ENCODE assay signal across 8 cellular contexts in the genomic region with DNA sequence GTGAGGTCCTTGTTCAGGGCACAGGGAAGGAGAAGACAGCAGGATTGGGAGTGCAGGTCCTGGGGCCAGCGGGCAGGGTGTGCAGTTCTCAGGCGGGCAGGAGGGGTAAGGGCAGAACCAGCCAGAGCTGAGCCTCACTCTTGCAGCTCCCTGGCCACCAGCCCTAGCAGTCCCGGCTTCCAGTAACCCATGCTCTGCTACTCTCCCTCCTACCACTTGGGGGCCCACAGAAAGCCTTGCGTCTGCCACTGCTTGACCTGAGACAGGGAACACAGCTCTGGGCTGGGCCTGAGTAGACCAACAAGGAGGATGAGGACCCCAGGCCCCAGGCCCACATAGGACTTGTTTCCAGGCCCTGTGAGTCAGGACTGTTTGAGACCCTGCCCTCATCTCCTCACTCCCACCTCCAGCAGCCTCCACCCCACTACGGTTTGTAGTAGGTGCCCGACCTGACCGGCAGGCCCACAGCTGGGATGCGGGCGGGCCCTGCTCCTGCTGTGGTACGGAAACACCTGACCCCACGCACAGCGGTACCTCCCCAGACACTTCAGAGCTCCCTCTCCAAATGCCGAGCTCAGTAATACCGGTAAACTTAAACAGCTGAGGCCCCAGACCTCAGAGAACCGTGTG. TPM values are rescaled to one million over a fixed set of nuclear protein-coding genes. Genes with fewer than 3 reads are reported as not detected.
A peak's percentile ranks its signal among the peaks of the same experiment; 100 is the strongest.
DNase-seq lines count a peak whose midpoint lies in the region; ATAC-seq, FAIRE-seq and TF ChIP-seq lines count a peak whose summit lies in the region.

No MANE protein-coding gene starts in this region.

- H3K36me3 Mint-ChIP-seq in naive thymus-derived CD4-positive, alpha-beta T cell: peaks cover 0 to 14% (median 0%) of the 10 kb centered on the region in 5 donors

- H2BK120ac ChIP-seq in H1 (replicated peaks; ENCODE audit: low read depth, low read length): no peak overlapping the region

- intact Hi-C loops in naive thymus-derived CD4-positive, alpha-beta T cell (cut with micrococcal nuclease): no loop called here

- no peaks in the 10 kb centered on the region for H3K27me3 Mint-ChIP-seq in naive thymus-derived CD4-positive, alpha-beta T cell

- H3K9me3 Mint-ChIP-seq in naive thymus-derived CD4-positive, alpha-beta T cell: peaks cover 0 to 2% (median 0%) of the 10 kb centered on the region in 11 donors

- no peak overlapping the region for H3K4ac ChIP-seq in H1 (replicated peaks; ENCODE audit: insufficient read length, low read depth, low read length)

- H2BK20ac ChIP-seq in H1 (ENCODE audit: low read length): no peak overlapping the region

- TF ChIP-seq CTCF in AG10803 (conservative IDR thresholded peaks at IDR 0.05; ENCODE audit: low read length) (peak; percentile 46), H1 (IDR thresholded peaks at IDR 0.05; ENCODE audit: control extremely low read depth in 1 of 3, insufficient read depth in 1 of 3, low read depth in 1 of 3, low read length in 3 of 3) (peak in 2 of 3 experiments; percentile 84 to 89; a peak in 3 of 4 replicates)

- no peak overlapping the region for H3K9ac ChIP-seq in H1 (replicated peaks in 1 of 4; ENCODE audit: extremely low read depth in 1 of 4, low read depth in 3 of 4, low read length in 3 of 4)

- no peaks in the 10 kb centered on the region for H3K23me2 ChIP-seq in H1 (ENCODE audit: low read depth, low read length)

- H3K4me1 ChIP-seq in H1 (replicated peaks in 1 of 4; ENCODE audit: control insufficient read depth in 3 of 4, insufficient read depth in 4 of 4, low read length in 3 of 4): no peaks in the 10 kb centered on the region; a peak in 2 of 7 replicates
- H3K4me1 ChIP-seq in naive thymus-derived CD4-positive, alpha-beta T cell (ENCODE audit: control insufficient read depth in 2 of 2, insufficient read depth in 2 of 2, low read length in 2 of 2): no peaks in the 10 kb centered on the region

- H3K23ac ChIP-seq in H1 (ENCODE audit: insufficient read length): no peak overlapping the region

- no peak overlapping the region for H3K56ac ChIP-seq in H1 (replicated peaks; ENCODE audit: insufficient read length, low read depth, low read length)

- TF ChIP-seq POLR2A in H1 (IDR thresholded peaks at IDR 0.05; ENCODE audit: control extremely low read depth in 1 of 2, low read depth in 2 of 2, low read length in 2 of 2): no peak

- no peak overlapping the region for H2AK5ac ChIP-seq in H1 (ENCODE audit: low read depth, low read length)

- H4K8ac ChIP-seq in H1 (ENCODE audit: extremely low read depth, insufficient read depth, low read length): peak overlapping the region; percentile 54; the same call in 1 of the 2 replicates

- H2BK12ac ChIP-seq in H1 (ENCODE audit: low read depth, low read length): no peak overlapping the region

- H3K4me3 Mint-ChIP-seq in naive thymus-derived CD4-positive, alpha-beta T cell: no peak overlapping the region

- no peak overlapping the region for H3K4me2 ChIP-seq in H1 (ENCODE audit: insufficient read depth in 1 of 2, low read depth in 2 of 2, low read length in 2 of 2)

- FAIRE-seq in GM18507 (lab: Jason Lieb, UNC) (peak; percentile 81), H1 (lab: Jason Lieb, UNC) (peak; percentile 39)

- no peak overlapping the region for H2AFZ ChIP-seq in H1 (ENCODE audit: low read length)

- no peak overlapping the region for H4K5ac ChIP-seq in H1 (ENCODE audit: insufficient read length, low read depth, low read length)

- H4K91ac ChIP-seq in H1 (replicated peaks; ENCODE audit: insufficient read length, low read length): no peak overlapping the region

- H3K79me2 ChIP-seq in H1 (ENCODE audit: control insufficient read depth in 1 of 2, insufficient read depth in 2 of 2, low read length in 2 of 2): peaks cover 0 to 4% of the 10 kb centered on the region in 2 experiments; a peak in 1 of 4 replicates

- POLR2A ChIA-PET in H1 (lab: Charles Lee; ENCODE audit: partially characterized antibody): interaction anchor here (0.8 to 1.7 kb wide), 4 partner anchors 18 to 108 kb away, joined by 3 to 5 read pairs (median 3); a partner anchor contains a TSS
- POLR2A ChIA-PET in naive thymus-derived CD4-positive, alpha-beta T cell (lab: Charles Lee): interaction anchor here (1.0 kb wide), 1 partner anchor 10 kb away, joined by 4 read pairs; no protein-coding TSS in a partner anchor

- no peak for TF ChIP-seq EP300 in H1 (IDR thresholded peaks at IDR 0.05; ENCODE audit: borderline replicate concordance in 1 of 2, low read depth in 2 of 2, low read length in 2 of 2)

- H2BK5ac ChIP-seq in H1 (ENCODE audit: low read depth, low read length): no peak overlapping the region

- no peak overlapping the region for H2BK15ac ChIP-seq in H1 (ENCODE audit: low read length)

- H3K4me3 ChIP-seq in AG10803 (ENCODE audit: low read length): no peak overlapping the region
- no peak overlapping the region for H3K4me3 ChIP-seq in H1 (ENCODE audit: extremely low read depth in 1 of 4, insufficient read depth in 2 of 4, low read depth in 3 of 4, low read length in 4 of 4)
- no peak overlapping the region for H3K4me3 ChIP-seq in naive thymus-derived CD4-positive, alpha-beta T cell (ENCODE audit: low read length)

- 82% methylated on average over 15 of the region's 15 CpGs; no CpG with 5 or more reads in 1 of the 2 experiments for WGBS in H1 (ENCODE audit: extremely low coverage in 1 of 2, insufficient coverage in 1 of 2, insufficient read length in 1 of 2, insufficient replicate concordance in 2 of 2, low coverage in 1 of 2, low lambda C conversion rate in 2 of 2, missing lambda C conversion rate in 1 of 2), 2 experiments

- ATAC-seq in naive thymus-derived CD4-positive, alpha-beta T cell: peak; percentile 27
- no peak for ATAC-seq in HG03095 (IDR thresholded peaks at IDR 0.05; ENCODE audit: unreplicated experiment)

- no peaks in the 10 kb centered on the region for H3K9me3 ChIP-seq in H1 (ENCODE audit: insufficient read depth in 2 of 2, low read depth in 1 of 2, low read length in 1 of 2)
- H3K9me3 ChIP-seq in naive thymus-derived CD4-positive, alpha-beta T cell (ENCODE audit: control insufficient read depth in 2 of 3, low read length in 3 of 3): no peaks in the 10 kb centered on the region

- DNase-seq in AG10803 (ENCODE audit: low read depth) (peak; percentile 12), GM18507 (ENCODE audit: extremely low spot score, insufficient read length, low read depth) (peak; percentile 23), NOMO-1 treated with DMSO at 0.1 percent for 48 hours (lab: John Stamatoyannopoulos, UW; ENCODE audit: unreplicated experiment) (peak; percentile 3), H1 (ENCODE audit: low read depth in 1 of 2, low spot score in 2 of 2) (peak; percentile 27 to 79), NCI-H345 (lab: John Stamatoyannopoulos, UW) (no peak)
- no peak for DNase-seq in naive thymus-derived CD4-positive, alpha-beta T cell
- DNase-seq in activated naive CD4-positive, alpha-beta T cell treated with anti-CD3 and anti-CD28 coated beads, Interleukin-2, amount 50 U/mL, for 16 hours: no peak

- H3K14ac ChIP-seq in H1 (ENCODE audit: insufficient read length): no peak overlapping the region

- peaks cover 4 to 17% (median 7%) of the 10 kb centered on the region in 7 donors for H3K4me1 Mint-ChIP-seq in naive thymus-derived CD4-positive, alpha-beta T cell

- H3K27me3 ChIP-seq in H1 (replicated peaks in 1 of 4; ENCODE audit: control insufficient read depth in 3 of 4, extremely low read depth in 1 of 4, insufficient read depth in 3 of 4, low read length in 3 of 4): no peaks in the 10 kb centered on the region
- no peaks in the 10 kb centered on the region for H3K27me3 ChIP-seq in naive thymus-derived CD4-positive, alpha-beta T cell (ENCODE audit: control insufficient read depth in 2 of 2, insufficient read depth in 2 of 2, low read length in 2 of 2)

- TF ChIP-seq RAD21 in H1 (IDR thresholded peaks at IDR 0.05 in 1 of 2, conservative IDR thresholded peaks at IDR 0.05 in 1 of 2; ENCODE audit: low read depth in 2 of 2, low read length in 2 of 2): peak; percentile 78 to 84

- H3K36me3 ChIP-seq in H1 (ENCODE audit: control insufficient read depth in 2 of 4, insufficient read depth in 4 of 4, low read length in 3 of 4): peaks cover 14 to 45% (median 36%) of the 10 kb centered on the region in 4 experiments
- no peaks in the 10 kb centered on the region for H3K36me3 ChIP-seq in naive thymus-derived CD4-positive, alpha-beta T cell (ENCODE audit: control insufficient read depth in 2 of 3, insufficient read depth in 3 of 3, low read length in 3 of 3)

- no peak overlapping the region for H3K27ac ChIP-seq in H1 (ENCODE audit: low read depth, low read length)
- no peak overlapping the region for H3K27ac ChIP-seq in naive thymus-derived CD4-positive, alpha-beta T cell (ENCODE audit: low read depth, low read length)

- peaks cover 10 to 21% of the 10 kb centered on the region in 2 experiments for H4K20me1 ChIP-seq in H1 (replicated peaks in 1 of 2; ENCODE audit: control insufficient read depth in 1 of 2, insufficient read depth in 2 of 2, low read length in 2 of 2)

- H3K18ac ChIP-seq in H1 (ENCODE audit: extremely low read depth, low read length): no peak overlapping the region

- no peaks in the 10 kb centered on the region; the same call in 1 of the 2 replicates for H3K79me1 ChIP-seq in H1 (ENCODE audit: low read depth, low read length)

- CTCF ChIA-PET in H1 (lab: Charles Lee; ENCODE audit: partially characterized antibody): interaction anchor here (0.6 to 72.8 kb wide), 26 partner anchors 8 to 504 kb away, joined by 3 to 1738 read pairs (median 7); a partner anchor contains a TSS
- CTCF ChIA-PET in naive thymus-derived CD4-positive, alpha-beta T cell (lab: Charles Lee): no interaction called here

- no peak overlapping the region for H3K27ac Mint-ChIP-seq in naive thymus-derived CD4-positive, alpha-beta T cell

TF ChIP-seq in H1, 55 proteins besides CTCF, POLR2A, EP300 and RAD21 (continues in another document):
- TF ChIP-seq, protein P1, sequence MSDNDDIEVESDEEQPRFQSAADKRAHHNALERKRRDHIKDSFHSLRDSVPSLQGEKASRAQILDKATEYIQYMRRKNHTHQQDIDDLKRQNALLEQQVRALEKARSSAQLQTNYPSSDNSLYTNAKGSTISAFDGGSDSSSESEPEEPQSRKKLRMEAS (IDR thresholded peaks at IDR 0.05): 0 out of 2 replicates have a peak, but pooled peaks have one; percentile 33
- no peak for TF ChIP-seq HDAC2 (IDR thresholded peaks at IDR 0.05; ENCODE audit: borderline replicate concordance in 1 of 2, low read depth in 2 of 2, low read length in 2 of 2)

RNA-seq across cellular contexts. Expression of a gene that starts 39.2 kb away (rescaled TPM):
- total RNA-seq in H1 (2021; fragmentation: NEBNext Ultra II Directional; extraction: Animal tissue kit (Norgen Biotek cat#: 25700)): 42.2 and 44.3 TPM in 2 replicates
- polyA plus RNA-seq in H1 (2011; rRNA removed): 20.9 and 29.7 TPM in 2 replicates
- polyA plus RNA-seq in H1 (2011; cell fraction: cytosol; rRNA removed): 24.8 TPM
- polyA plus RNA-seq in H1 (2011; cell fraction: nucleus; rRNA removed): 31.8 TPM
- polyA plus RNA-seq in H1 (2012, experiment 1 of 2): 31.4 to 37.5 TPM (median 35.7 TPM) in 4 replicates
- 37.4 TPM for polyA plus RNA-seq in H1 (2012, experiment 2 of 2)
- 41.6 TPM for polyA plus RNA-seq in H1 (2013, experiment 1 of 2)
- 43.7 TPM for polyA plus RNA-seq in H1 (2013, experiment 2 of 2)
- polyA minus RNA-seq in H1 (2011; rRNA and poly(A)+ RNA removed): 35.0 and 38.1 TPM in 2 replicates
- 28.0 TPM for polyA minus RNA-seq in H1 (2011; cell fraction: cytosol; rRNA and poly(A)+ RNA removed)
- 27.0 TPM for polyA minus RNA-seq in H1 (2011; cell fraction: nucleus; rRNA and poly(A)+ RNA removed)
- total RNA-seq in naive thymus-derived CD4-positive, alpha-beta T cell: 1 to 10 TPM in 1 of 5 experiments, under 1 TPM in 2, not detected in 2; 0.24 to 9.6 (median 0.34) TPM
- polyA plus RNA-seq in naive thymus-derived CD4-positive, alpha-beta T cell: under 1 TPM in 1 of 2 donors, not detected in 1; 0.20 TPM

Comparison
In these comparisons a context has a peak if more than half of its experiments do, and no peak if none do; other contexts are left out.
1. DNase-seq: peak in AG10803 (single experiment), GM18507 (single experiment), NOMO-1 treated with DMSO at 0.1 percent for 48 hours (single experiment) and H1 (2 of 2); none in naive thymus-derived CD4-positive, alpha-beta T cell (0 of 9), NCI-H345 (single experiment) and activated naive CD4-positive, alpha-beta T cell treated with anti-CD3 and anti-CD28 coated beads, Interleukin-2, amount 50 U/mL, for 16 hours (single experiment).